Comparison of ENCODE assay signal across 8 cellular contexts in the genomic region with DNA sequence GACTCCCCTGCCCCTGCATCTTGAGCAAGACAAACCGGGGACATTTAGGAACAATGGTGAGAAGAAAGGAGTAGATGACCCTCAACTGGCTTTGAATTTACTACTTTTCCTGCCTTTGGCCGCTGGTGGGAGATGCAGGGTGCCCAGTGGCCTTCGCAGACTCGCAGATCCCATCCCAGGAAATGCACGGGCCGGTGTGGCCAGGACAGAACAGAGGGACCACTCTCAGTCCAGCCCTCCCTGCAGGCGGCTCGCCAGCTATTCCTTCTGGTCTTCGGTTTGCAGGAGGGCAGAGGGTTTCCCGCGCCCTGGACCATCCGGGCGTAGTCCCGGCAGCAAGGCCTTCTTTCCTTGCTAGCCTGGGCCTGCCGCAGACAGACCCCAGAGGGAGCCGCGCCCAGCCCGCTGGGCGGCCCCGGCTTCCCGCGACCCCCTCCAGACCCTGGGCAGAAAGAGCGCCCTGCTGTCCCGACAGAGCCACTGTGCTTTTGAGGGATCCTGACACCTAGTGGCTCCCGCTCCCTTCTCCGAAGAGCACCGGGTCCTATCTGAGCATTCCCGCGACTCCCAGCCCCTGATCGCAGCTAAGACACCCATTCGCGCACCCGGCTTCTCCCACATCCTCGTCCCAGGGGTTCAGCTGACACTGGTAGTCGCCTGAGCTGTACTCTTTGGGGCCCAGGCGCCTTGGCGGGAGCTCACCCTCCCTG. TPM values are rescaled to one million over a fixed set of nuclear protein-coding genes. Genes with fewer than 3 reads are reported as not detected.
DNase-seq lines count a peak whose midpoint lies in the region; ATAC-seq, FAIRE-seq and TF ChIP-seq lines count a peak whose summit lies in the region.

No MANE protein-coding gene starts in this region.

- TF ChIP-seq EP300 in HepG2 (IDR thresholded peaks at IDR 0.05; ENCODE audit: low read depth in 2 of 2, low read length in 2 of 2) (no peak), HepG2 (CRISPR knock-in tag; IDR thresholded peaks at IDR 0.05; ENCODE audit: borderline replicate concordance) (no peak)

- H4K20me1 ChIP-seq in mammary epithelial cell (ENCODE audit: insufficient read depth, low read length), result no peaks in the 10 kb centered on the region
- H4K20me1 ChIP-seq in HepG2 (ENCODE audit: insufficient read depth, low read length), result no peaks in the 10 kb centered on the region

- H3K27me3 ChIP-seq in HUES48 (ENCODE audit: control insufficient read depth, insufficient read depth, low read length) (peaks cover 15% of the 10 kb centered on the region), mammary epithelial cell (ENCODE audit: insufficient read depth, low read length) (peaks cover 7% of the 10 kb centered on the region), HepG2 (ENCODE audit: control insufficient read depth in 1 of 2, insufficient read depth in 2 of 2, low read length in 2 of 2) (peaks cover 3 to 23% of the 10 kb centered on the region in 2 experiments; a peak in 2 of 5 replicates), thyroid gland (no peaks in the 10 kb centered on the region)

- H3K27ac ChIP-seq in HUES48 (ENCODE audit: low read depth, low read length) (no peak overlapping the region), mammary epithelial cell (ENCODE audit: insufficient read depth, low read depth, low read length) (no peak overlapping the region), HepG2 (ENCODE audit: extremely low read length, insufficient read depth, low read length) (no peak overlapping the region), thyroid gland (no peak overlapping the region)

- peak; percentile 75 for ATAC-seq in HepG2
- no peak for ATAC-seq in GM18505 (IDR thresholded peaks at IDR 0.05; ENCODE audit: unreplicated experiment)
- no peak for ATAC-seq in GM21576 (IDR thresholded peaks at IDR 0.05; ENCODE audit: unreplicated experiment)

- FAIRE-seq in HepG2 (lab: Jason Lieb, UNC), result no peak

- DNase-seq in AG08396 (ENCODE audit: low spot score) (peak; percentile 32), mammary epithelial cell (no peak), HepG2 (ENCODE audit: low spot score) (peak; percentile 26), thyroid gland (peak; percentile 10 to 27), foreskin melanocyte (no peak)

- H3K9me3 ChIP-seq in HUES48 (ENCODE audit: control insufficient read depth, insufficient read depth, low read length) (no peaks in the 10 kb centered on the region), mammary epithelial cell (replicated peaks; ENCODE audit: insufficient read depth, low read length) (no peaks in the 10 kb centered on the region), HepG2 (ENCODE audit: low read length) (no peaks in the 10 kb centered on the region), thyroid gland (no peaks in the 10 kb centered on the region)

- intact Hi-C loops in mammary epithelial cell (cut with micrococcal nuclease) (no loop called here), HepG2 (cut with micrococcal nuclease; ENCODE audit: unreplicated experiment) (loop anchor here (1.0 kb wide), 1 partner anchor 30 kb away; no protein-coding TSS in a partner anchor), thyroid gland (cut with DNase I) (no loop called here)

- CTCF ChIA-PET in mammary epithelial cell (lab: Charles Lee; ENCODE audit: low non-redundant PET), result no interaction called here
- CTCF ChIA-PET in HepG2 (lab: Yijun Ruan, JAX; ENCODE audit: low intra/inter-chr PET ratio, low total read pairs), result no interaction called here

- TF ChIP-seq POLR2A in HepG2 (IDR thresholded peaks at IDR 0.05; ENCODE audit: insufficient read depth in 1 of 2, low read depth in 2 of 2, low read length in 2 of 2), result no peak
- no peak for TF ChIP-seq POLR2A in thyroid gland (IDR thresholded peaks at IDR 0.05)
- TF ChIP-seq POLR2A in GM18505 (IDR thresholded peaks at IDR 0.05; ENCODE audit: borderline replicate concordance, extremely low read depth, insufficient read depth, insufficient read length), result no peak

- WGBS in mammary epithelial cell (ENCODE audit: low coverage, missing lambda C conversion rate), result 17% methylated on average over 15 of the region's 37 CpGs
- 5% methylated on average over 12 of the region's 37 CpGs for WGBS in HepG2 (ENCODE audit: low lambda C conversion rate)
- 11 to 28% methylated on average over 9 to 25 of the region's 37 CpGs for WGBS in thyroid gland, 2 donors

- peaks cover 7% of the 10 kb centered on the region; the same call in 1 of the 2 replicates for H3K4me1 ChIP-seq in HUES48 (ENCODE audit: control insufficient read depth, insufficient read depth, low read length)
- H3K4me1 ChIP-seq in mammary epithelial cell (ENCODE audit: insufficient read depth, low read length), result peaks cover 6% of the 10 kb centered on the region
- H3K4me1 ChIP-seq in HepG2 (ENCODE audit: insufficient read depth, low read length), result peaks cover 25% of the 10 kb centered on the region
- peaks cover 11 to 15% of the 10 kb centered on the region in 2 donors for H3K4me1 ChIP-seq in thyroid gland

- H3K36me3 ChIP-seq in HUES48 (ENCODE audit: control insufficient read depth, insufficient read depth, low read length), result no peaks in the 10 kb centered on the region
- no peaks in the 10 kb centered on the region for H3K36me3 ChIP-seq in mammary epithelial cell (ENCODE audit: insufficient read depth, low read length)
- no peaks in the 10 kb centered on the region for H3K36me3 ChIP-seq in HepG2 (replicated peaks in 1 of 2; ENCODE audit: control insufficient read depth in 1 of 2, insufficient read depth in 2 of 2, low read length in 2 of 2)
- no peaks in the 10 kb centered on the region for H3K36me3 ChIP-seq in thyroid gland

- H3K4me3 ChIP-seq in HUES48 (ENCODE audit: low read depth, low read length) (peak overlapping the region; percentile 84), mammary epithelial cell (replicated peaks in 1 of 3; ENCODE audit: insufficient read depth in 1 of 3, low read depth in 2 of 3, low read length in 3 of 3) (peak overlapping the region in 1 of 3 experiments; percentile 18), HepG2 (replicated peaks in 1 of 3; ENCODE audit: insufficient read depth in 1 of 3, low read depth in 2 of 3, low read length in 3 of 3) (peak overlapping the region; percentile 54 to 71 (median 69)), thyroid gland (replicated peaks in 1 of 3) (peak overlapping the region in 2 of 3 donors; percentile 10 to 62)

- in situ Hi-C loops in mammary epithelial cell (cut with MboI; ENCODE audit: low sequenced_read_pairs in 2 of 2), result loop anchor here in 1 of 2 donors (25.0 kb wide), 1 partner anchor 1087 kb away; no protein-coding TSS in a partner anchor
- in situ Hi-C loops in HepG2 (cut with HindIII; ENCODE audit: extremely low pct_ligation_motif_present, low pct_unique_long_range_greater_than_20kb), result no loop called here

- H3K4me2 ChIP-seq in mammary epithelial cell (ENCODE audit: insufficient read depth, low read depth, low read length), result peak overlapping the region; percentile 3
- H3K4me2 ChIP-seq in HepG2 (ENCODE audit: low read depth, low read length), result peak overlapping the region; percentile 90

- dilution Hi-C loops in mammary epithelial cell (cut with HindIII; ENCODE audit: low sequenced_read_pairs), result no loop called here

- POLR2A ChIA-PET in HepG2 (lab: Yijun Ruan, JAX), result interaction anchor here (1.3 to 3.6 kb wide), 3 partner anchors 10 to 22 kb away, joined by 4 to 18 read pairs (median 4); a partner anchor contains a TSS

- H2AFZ ChIP-seq in mammary epithelial cell (ENCODE audit: low read depth, low read length) (peak overlapping the region; percentile 47), HepG2 (ENCODE audit: low read length) (no peak overlapping the region)

- no peak for TF ChIP-seq RAD21 in HepG2 (CRISPR knock-in tag; IDR thresholded peaks at IDR 0.05)

- H3K9ac ChIP-seq in HUES48 (ENCODE audit: low read depth, low read length) (peak overlapping the region; percentile 35; the same call in 1 of the 2 replicates), mammary epithelial cell (ENCODE audit: insufficient read depth, low read length) (no peak overlapping the region), HepG2 (ENCODE audit: insufficient read depth, low read depth, low read length) (peak overlapping the region; percentile 46; the same call in 1 of the 2 replicates)

- peak in 1 of 2 donors; percentile 28 for TF ChIP-seq CTCF in mammary epithelial cell (conservative IDR thresholded peaks at IDR 0.05 in 1 of 2, IDR thresholded peaks at IDR 0.05 in 1 of 2; ENCODE audit: extremely low read depth in 1 of 2, insufficient read depth in 1 of 2, low read depth in 1 of 2, low read length in 2 of 2)
- TF ChIP-seq CTCF in HepG2 (CRISPR knock-in tag; IDR thresholded peaks at IDR 0.05), result peak; percentile 61
- TF ChIP-seq CTCF in thyroid gland (IDR thresholded peaks at IDR 0.05), result peak in 2 of 6 experiments; percentile 7 to 23

- BruUV-seq in mammary epithelial cell (replicated peaks; lab: Mats Ljungman, UMichigan) (no TSS peak), HepG2 (replicated peaks; lab: Mats Ljungman, UMichigan) (no TSS peak)

- no peaks in the 10 kb centered on the region for H3K79me2 ChIP-seq in mammary epithelial cell (ENCODE audit: insufficient read depth, low read length)
- no peaks in the 10 kb centered on the region for H3K79me2 ChIP-seq in HepG2 (ENCODE audit: insufficient read depth, low read length)

RNA-seq across cellular contexts. Expression of a gene that starts 1.2 kb away (rescaled TPM):
- total RNA-seq in mammary epithelial cell (not detected), HepG2 (2016; rRNA removed; fragmentation: Illumina TruSeq; extraction: Trizol) (0.11 and 0.20 TPM in 2 replicates), thyroid gland (under 1 TPM in 3 of 4 donors, not detected in 1; 0.49 to 0.89 (median 0.81) TPM)
- polyA plus RNA-seq in mammary epithelial cell (0.03 TPM), HepG2 (2011; rRNA removed) (not detected in 2 replicates)
- not detected for polyA minus RNA-seq in mammary epithelial cell
- not detected in 2 replicates for total RNA-seq in HepG2 (2016; cell fraction: cytosol; rRNA removed; fragmentation: Illumina TruSeq; extraction: Trizol; ENCODE audit: low read depth)
- not detected in 2 replicates for total RNA-seq in HepG2 (2016; cell fraction: insoluble cytoplasmic fraction; rRNA removed; fragmentation: Illumina TruSeq; extraction: Trizol)
- not detected in 2 replicates for total RNA-seq in HepG2 (2016; cell fraction: membrane; rRNA removed; fragmentation: Illumina TruSeq; extraction: Trizol)
- total RNA-seq in HepG2 (2016; cell fraction: nucleus; rRNA removed; fragmentation: Illumina TruSeq; extraction: Trizol), result not detected in 2 replicates
- polyA plus RNA-seq in HepG2 (2011; cell fraction: cytosol; rRNA removed), result not detected in 2 replicates
- polyA plus RNA-seq in HepG2 (2011; cell fraction: nucleus; rRNA removed), result not detected in 2 replicates
- polyA plus RNA-seq in HepG2 (2012), result 0.09 TPM in 1 of 2 replicates, not detected in the other
- 0.10 TPM in 1 of 2 replicates, not detected in the other for polyA plus RNA-seq in HepG2 (2016; cell fraction: cytosol; fragmentation: Illumina TruSeq; extraction: Trizol; ENCODE audit: low read depth)
- polyA plus RNA-seq in HepG2 (2016; cell fraction: insoluble cytoplasmic fraction; fragmentation: Illumina TruSeq; extraction: Trizol; ENCODE audit: low read depth), result not detected in 2 replicates
- polyA plus RNA-seq in HepG2 (2016; cell fraction: membrane; fragmentation: Illumina TruSeq; extraction: Trizol; ENCODE audit: low read depth), result 0.25 TPM in 1 of 2 replicates, not detected in the other
- not detected in 2 replicates for polyA plus RNA-seq in HepG2 (2016; cell fraction: nucleus; fragmentation: Illumina TruSeq; extraction: Trizol; ENCODE audit: insufficient read depth, low read depth)
- polyA minus RNA-seq in HepG2 (2011; rRNA and poly(A)+ RNA removed; ENCODE audit: low replicate concordance), result not detected in 2 replicates
- polyA minus RNA-seq in HepG2 (2011; cell fraction: cytosol; rRNA and poly(A)+ RNA removed), result not detected in 2 replicates
- polyA minus RNA-seq in HepG2 (2011; cell fraction: nucleus; rRNA and poly(A)+ RNA removed), result not detected in 2 replicates

RNA-seq across cellular contexts. Expression of a gene that starts 19.1 kb away (rescaled TPM):
- total RNA-seq in mammary epithelial cell, result 10 to 100 TPM in 1 of 2 donors, 1 to 10 TPM in 1; 7.5 to 18.0 TPM
- 8.4 TPM for polyA plus RNA-seq in mammary epithelial cell
- 15.0 TPM for polyA minus RNA-seq in mammary epithelial cell
- 17.8 and 24.8 TPM in 2 replicates for total RNA-seq in HepG2 (2016; rRNA removed; fragmentation: Illumina TruSeq; extraction: Trizol)
- 7.2 and 7.8 TPM in 2 replicates for total RNA-seq in HepG2 (2016; cell fraction: cytosol; rRNA removed; fragmentation: Illumina TruSeq; extraction: Trizol; ENCODE audit: low read depth)
- 16.7 and 28.2 TPM in 2 replicates for total RNA-seq in HepG2 (2016; cell fraction: insoluble cytoplasmic fraction; rRNA removed; fragmentation: Illumina TruSeq; extraction: Trizol)
- total RNA-seq in HepG2 (2016; cell fraction: membrane; rRNA removed; fragmentation: Illumina TruSeq; extraction: Trizol), result 8.9 and 14.9 TPM in 2 replicates
- total RNA-seq in HepG2 (2016; cell fraction: nucleus; rRNA removed; fragmentation: Illumina TruSeq; extraction: Trizol), result 16.4 and 17.2 TPM in 2 replicates
- 6.3 and 6.9 TPM in 2 replicates for polyA plus RNA-seq in HepG2 (2011; rRNA removed)
- polyA plus RNA-seq in HepG2 (2011; cell fraction: cytosol; rRNA removed), result 2.8 and 4.2 TPM in 2 replicates
- 4.9 and 9.0 TPM in 2 replicates for polyA plus RNA-seq in HepG2 (2011; cell fraction: nucleus; rRNA removed)
- 6.8 and 8.0 TPM in 2 replicates for polyA plus RNA-seq in HepG2 (2012)
- 2.4 and 3.0 TPM in 2 replicates for polyA plus RNA-seq in HepG2 (2016; cell fraction: cytosol; fragmentation: Illumina TruSeq; extraction: Trizol; ENCODE audit: low read depth)
- 21.6 and 23.1 TPM in 2 replicates for polyA plus RNA-seq in HepG2 (2016; cell fraction: insoluble cytoplasmic fraction; fragmentation: Illumina TruSeq; extraction: Trizol; ENCODE audit: low read depth)
- polyA plus RNA-seq in HepG2 (2016; cell fraction: membrane; fragmentation: Illumina TruSeq; extraction: Trizol; ENCODE audit: low read depth), result 4.2 and 4.6 TPM in 2 replicates
- polyA plus RNA-seq in HepG2 (2016; cell fraction: nucleus; fragmentation: Illumina TruSeq; extraction: Trizol; ENCODE audit: insufficient read depth, low read depth), result 23.7 and 30.6 TPM in 2 replicates
- 1.4 and 11.6 TPM in 2 replicates for polyA minus RNA-seq in HepG2 (2011; rRNA and poly(A)+ RNA removed; ENCODE audit: low replicate concordance)
- polyA minus RNA-seq in HepG2 (2011; cell fraction: cytosol; rRNA and poly(A)+ RNA removed), result 3.3 and 3.9 TPM in 2 replicates
- polyA minus RNA-seq in HepG2 (2011; cell fraction: nucleus; rRNA and poly(A)+ RNA removed), result 12.0 and 15.3 TPM in 2 replicates
- total RNA-seq in thyroid gland, result 10 to 100 TPM in 3 of 4 donors, 1 to 10 TPM in 1; 8.7 to 16.0 (median 13.3) TPM

RNA-seq across cellular contexts. Expression of a gene that starts 19.3 kb away (rescaled TPM):
- total RNA-seq in mammary epithelial cell (10 to 100 TPM; 36.3 to 52.9 TPM), HepG2 (2016; rRNA removed; fragmentation: Illumina TruSeq; extraction: Trizol) (39.2 and 43.1 TPM in 2 replicates), thyroid gland (100 to 1,000 TPM in 1 of 4 donors, 10 to 100 TPM in 3; 39.8 to 138 (median 49.3) TPM)
- polyA plus RNA-seq in mammary epithelial cell (39.0 TPM), HepG2 (2011; rRNA removed) (53.9 and 59.2 TPM in 2 replicates)
- polyA minus RNA-seq in mammary epithelial cell, result 121 TPM
- total RNA-seq in HepG2 (2016; cell fraction: cytosol; rRNA removed; fragmentation: Illumina TruSeq; extraction: Trizol; ENCODE audit: low read depth), result 9.6 and 9.7 TPM in 2 replicates
- 44.7 and 46.0 TPM in 2 replicates for total RNA-seq in HepG2 (2016; cell fraction: insoluble cytoplasmic fraction; rRNA removed; fragmentation: Illumina TruSeq; extraction: Trizol)
- 19.2 TPM in 2 replicates for total RNA-seq in HepG2 (2016; cell fraction: membrane; rRNA removed; fragmentation: Illumina TruSeq; extraction: Trizol)
- 73.8 and 83.7 TPM in 2 replicates for total RNA-seq in HepG2 (2016; cell fraction: nucleus; rRNA removed; fragmentation: Illumina TruSeq; extraction: Trizol)
- 24.6 and 29.6 TPM in 2 replicates for polyA plus RNA-seq in HepG2 (2011; cell fraction: cytosol; rRNA removed)
- polyA plus RNA-seq in HepG2 (2011; cell fraction: nucleus; rRNA removed), result 76.6 and 78.8 TPM in 2 replicates
- polyA plus RNA-seq in HepG2 (2012), result 27.0 and 30.9 TPM in 2 replicates
- polyA plus RNA-seq in HepG2 (2016; cell fraction: cytosol; fragmentation: Illumina TruSeq; extraction: Trizol; ENCODE audit: low read depth), result 5.1 and 6.8 TPM in 2 replicates
- 49.7 and 51.4 TPM in 2 replicates for polyA plus RNA-seq in HepG2 (2016; cell fraction: insoluble cytoplasmic fraction; fragmentation: Illumina TruSeq; extraction: Trizol; ENCODE audit: low read depth)
- 15.2 and 18.8 TPM in 2 replicates for polyA plus RNA-seq in HepG2 (2016; cell fraction: membrane; fragmentation: Illumina TruSeq; extraction: Trizol; ENCODE audit: low read depth)
- 66.9 and 74.7 TPM in 2 replicates for polyA plus RNA-seq in HepG2 (2016; cell fraction: nucleus; fragmentation: Illumina TruSeq; extraction: Trizol; ENCODE audit: insufficient read depth, low read depth)
- polyA minus RNA-seq in HepG2 (2011; rRNA and poly(A)+ RNA removed; ENCODE audit: low replicate concordance), result 87.7 and 260 TPM in 2 replicates
- polyA minus RNA-seq in HepG2 (2011; cell fraction: cytosol; rRNA and poly(A)+ RNA removed), result 25.6 and 30.9 TPM in 2 replicates
- 211 and 212 TPM in 2 replicates for polyA minus RNA-seq in HepG2 (2011; cell fraction: nucleus; rRNA and poly(A)+ RNA removed)

Comparison
In these comparisons a context has a peak if more than half of its experiments do, and no peak if none do; other contexts are left out.
1. DNase-seq: peak in AG08396 (single experiment), HepG2 (single experiment) and thyroid gland (2 of 2); none in mammary epithelial cell (single experiment) and foreskin melanocyte (single experiment).